ENCODE assay signal across 21 cellular contexts in genomic region chr1:150080784-150081183, GRCh38.
"Had no signal": no experiment of that assay in that cellular context is flagged by ENCODE, and none has a peak within 500 bp of the region (broad histone marks: within the 10 kb centered on the region; RNA-seq: fewer than 3 reads in every experiment).

No MANE protein-coding gene starts in this region.

- H3K27me3 Mint-ChIP-seq: activated naive CD4-positive, alpha-beta T cell treated with anti-CD3 and anti-CD28 coated beads, Interleukin-2, amount 50 U/mL, for 24 hours had no signal

- H3K4me3 ChIP-seq: adrenal gland, sigmoid colon, stomach had no signal

- H3K27me3 ChIP-seq: adrenal gland, sigmoid colon, stomach had no signal

- ATAC-seq: left lobe of liver; stimulated activated effector memory CD8-positive, alpha-beta T cell treated with anti-CD3 and anti-CD28 coated beads, Interleukin-12 subunit alpha, Interleukin-12 subunit beta, amount 100 ng/mL, for 72 hours had no signal

- H3K4me1 Mint-ChIP-seq: activated naive CD4-positive, alpha-beta T cell treated with anti-CD3 and anti-CD28 coated beads, Interleukin-2, amount 50 U/mL, for 24 hours; nephron progenitor cell; stimulated activated effector memory CD8-positive, alpha-beta T cell treated with anti-CD3 and anti-CD28 coated beads, Interleukin-12 subunit alpha, Interleukin-12 subunit beta, amount 100 ng/mL, for 72 hours had no signal

- DNase-seq: activated CD4-positive, alpha-beta T cell treated with anti-CD3 and anti-CD28 coated beads for 1 hour; activated CD8-positive, alpha-beta memory T cell treated with anti-CD3 and anti-CD28 coated beads for 24 hours; activated CD8-positive, alpha-beta memory T cell treated with anti-CD3 and anti-CD28 coated beads, Interleukin-2, amount 50 U/mL, for 48 hours; activated gamma-delta T cell; adrenal gland; hypothalamus; mammary epithelial cell; midbrain; nephron progenitor cell; nucleus accumbens; sigmoid colon; stimulated activated CD4-positive, alpha-beta T cell treated with anti-CD3 and anti-CD28 coated beads, Interleukin-4, amount 100 ng/mL, for 24 hours; stomach; T-helper 2 cell had no signal

- H3K9me3 ChIP-seq: sigmoid colon, stomach had no signal

- FAIRE-seq: astrocyte, bronchial epithelial cell, keratinocyte had no signal

- H3K27ac ChIP-seq: adrenal gland, sigmoid colon, stomach, VCaP had no signal

- H3K27ac Mint-ChIP-seq: activated naive CD4-positive, alpha-beta T cell treated with anti-CD3 and anti-CD28 coated beads, Interleukin-2, amount 50 U/mL, for 24 hours; nephron progenitor cell; stimulated activated effector memory CD8-positive, alpha-beta T cell treated with anti-CD3 and anti-CD28 coated beads, Interleukin-12 subunit alpha, Interleukin-12 subunit beta, amount 100 ng/mL, for 72 hours had no signal

- H3K9me3 Mint-ChIP-seq: activated naive CD4-positive, alpha-beta T cell treated with anti-CD3 and anti-CD28 coated beads, Interleukin-2, amount 50 U/mL, for 24 hours; nephron progenitor cell; stimulated activated effector memory CD8-positive, alpha-beta T cell treated with anti-CD3 and anti-CD28 coated beads, Interleukin-12 subunit alpha, Interleukin-12 subunit beta, amount 100 ng/mL, for 72 hours had no signal

- H3K4me1 ChIP-seq: adrenal gland, sigmoid colon, stomach had no signal

- H3K4me3 Mint-ChIP-seq: activated naive CD4-positive, alpha-beta T cell treated with anti-CD3 and anti-CD28 coated beads, Interleukin-2, amount 50 U/mL, for 24 hours; nephron progenitor cell; stimulated activated effector memory CD8-positive, alpha-beta T cell treated with anti-CD3 and anti-CD28 coated beads, Interleukin-12 subunit alpha, Interleukin-12 subunit beta, amount 100 ng/mL, for 72 hours had no signal
